17 cellular contexts compared by ENCODE assay signal in the genomic region with DNA sequence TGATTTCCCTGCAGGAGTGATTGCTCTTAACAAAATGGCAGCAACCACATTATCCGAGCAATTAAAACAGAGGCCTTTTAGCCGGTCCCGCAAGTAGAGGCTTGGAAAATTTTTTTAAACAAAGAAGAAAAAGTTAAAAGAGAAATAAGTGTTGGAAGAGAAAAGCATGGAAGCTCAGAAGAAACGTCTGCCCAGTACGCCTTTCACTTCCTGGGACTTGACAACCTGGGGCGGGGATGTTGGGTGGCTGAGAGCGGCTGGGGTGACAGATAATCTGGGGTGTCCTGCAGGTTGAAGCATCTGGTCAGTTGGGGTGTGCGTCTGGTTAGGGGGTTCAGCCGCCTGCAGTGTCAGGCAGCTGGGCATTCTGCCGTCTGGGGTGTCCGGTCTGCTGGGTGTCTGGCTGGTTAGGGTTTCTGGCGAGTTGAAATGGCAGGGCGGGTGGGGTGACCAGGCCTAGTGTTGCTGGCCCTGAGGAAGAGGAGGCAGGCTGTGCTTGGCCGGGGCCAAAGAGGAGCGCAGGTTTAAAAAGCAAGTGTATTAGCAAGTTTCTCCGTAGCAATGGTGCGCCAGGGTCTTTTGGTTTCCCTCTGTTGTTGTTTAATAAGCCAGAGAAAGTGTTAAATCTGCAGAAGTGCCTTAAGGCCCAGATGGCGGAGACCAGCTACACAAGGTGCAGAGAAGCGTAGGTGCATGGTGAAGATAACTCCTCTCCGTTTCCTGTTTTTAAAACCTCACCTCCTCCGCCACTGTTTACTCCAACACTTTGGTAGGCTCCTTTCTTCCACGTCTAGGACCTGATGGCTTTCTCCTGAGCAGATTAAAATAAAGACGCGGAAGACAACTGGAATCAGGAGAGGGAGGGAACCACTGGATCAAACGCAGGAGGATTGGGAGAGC. TPM values are rescaled to one million over a fixed set of nuclear protein-coding genes. Genes with fewer than 3 reads are reported as not detected.
DNase-seq lines count a peak whose midpoint lies in the region; ATAC-seq and TF ChIP-seq lines count a peak whose summit lies in the region.
"Had no signal": no experiment of that assay in that cellular context is flagged by ENCODE, and none has a peak within 500 bp of the region (broad histone marks: within the 10 kb centered on the region; RNA-seq: fewer than 3 reads in every experiment).

No MANE protein-coding gene starts in this region.

- H3K27ac Mint-ChIP-seq in activated T-cell treated with anti-CD3 and anti-CD28 coated beads, Interleukin-2, amount 50 U/mL, for 72 hours = peak overlapping the region; percentile 91
- peak overlapping the region; percentile 74 for H3K27ac Mint-ChIP-seq in T-helper 17 cell

- H3K27me3 Mint-ChIP-seq in activated T-cell treated with anti-CD3 and anti-CD28 coated beads, Interleukin-2, amount 50 U/mL, for 72 hours (ENCODE audit: low read depth) = peaks cover 94% of the 10 kb centered on the region
- peaks cover 86% of the 10 kb centered on the region for H3K27me3 Mint-ChIP-seq in T-helper 17 cell

- H3K4me1 ChIP-seq in right cardiac atrium (ENCODE audit: control insufficient read depth, insufficient read depth, low read length) (peaks cover 2% of the 10 kb centered on the region), subcutaneous abdominal adipose tissue (ENCODE audit: control insufficient read depth in 5 of 5, insufficient read depth in 5 of 5, low read length in 5 of 5) (peaks cover 3 to 46% (median 35%) of the 10 kb centered on the region in 5 donors), lower lobe of right lung (peaks cover 25% of the 10 kb centered on the region)

- H3K4me3 ChIP-seq in right cardiac atrium (ENCODE audit: low read length) = peak overlapping the region; percentile 59
- H3K4me3 ChIP-seq in subcutaneous abdominal adipose tissue (ENCODE audit: low read depth in 1 of 5, low read length in 5 of 5) = peak overlapping the region in 2 of 5 donors; percentile 34 to 53
- no peak overlapping the region for H3K4me3 ChIP-seq in lower lobe of right lung
- H3K4me3 ChIP-seq: thyroid gland had no signal

- H3K9me3 ChIP-seq in T-helper 17 cell (ENCODE audit: control insufficient read depth, low read length, poor library complexity, severe bottlenecking) (no peaks in the 10 kb centered on the region), right cardiac atrium (ENCODE audit: control insufficient read depth, low read length) (no peaks in the 10 kb centered on the region), subcutaneous abdominal adipose tissue (ENCODE audit: control insufficient read depth in 5 of 5, low read length in 5 of 5) (no peaks in the 10 kb centered on the region), lower lobe of right lung (no peaks in the 10 kb centered on the region)
- H3K9me3 ChIP-seq: thyroid gland had no signal

- no peak for TF ChIP-seq CTCF in lower lobe of right lung (IDR thresholded peaks at IDR 0.05)

- no peak overlapping the region for H3K9ac ChIP-seq in subcutaneous abdominal adipose tissue (ENCODE audit: low read length in 5 of 5)

- intact Hi-C loops in right cardiac atrium (cut with DNase I) = loop anchor here in 2 of 4 donors (5.0 kb wide), 2 partner anchors 223 to 468 kb away; no protein-coding TSS in a partner anchor
- intact Hi-C loops in lower lobe of right lung (cut with DNase I) = no loop called here

- H3K36me3 Mint-ChIP-seq in activated T-cell treated with anti-CD3 and anti-CD28 coated beads, Interleukin-2, amount 50 U/mL, for 72 hours (ENCODE audit: insufficient read depth in 2 of 2) = peaks cover 11 to 14% of the 10 kb centered on the region in 2 donors
- H3K36me3 Mint-ChIP-seq in T-helper 17 cell (ENCODE audit: low read depth) = peaks cover 3% of the 10 kb centered on the region

- peak overlapping the region in 1 of 2 donors; percentile 34 for H3K4me3 Mint-ChIP-seq in activated T-cell treated with anti-CD3 and anti-CD28 coated beads, Interleukin-2, amount 50 U/mL, for 72 hours
- H3K4me3 Mint-ChIP-seq in T-helper 17 cell = peak overlapping the region; percentile 76

- H3K4me1 Mint-ChIP-seq in activated T-cell treated with anti-CD3 and anti-CD28 coated beads, Interleukin-2, amount 50 U/mL, for 72 hours (ENCODE audit: low read depth) = peaks cover 32% of the 10 kb centered on the region
- peaks cover 16% of the 10 kb centered on the region for H3K4me1 Mint-ChIP-seq in T-helper 17 cell

- DNase-seq in activated T-cell treated with anti-CD3 and anti-CD28 coated beads, Interleukin-2, amount 50 U/mL, for 72 hours = no peak
- no peak for DNase-seq in activated T-cell treated with anti-CD3 and anti-CD28 coated beads for 4 hours
- no peak for DNase-seq in T-helper 17 cell
- DNase-seq in right cardiac atrium = peak in 2 of 3 donors; percentile 57 to 63
- no peak for DNase-seq in globus pallidus (ENCODE audit: low spot score)
- DNase-seq in lower lobe of right lung = no peak
- DNase-seq: activated CD4-positive, alpha-beta T cell treated with anti-CD3 and anti-CD28 coated beads, Interleukin-2, amount 50 U/mL, for 1 hour; activated naive CD4-positive, alpha-beta T cell treated with anti-CD3 and anti-CD28 coated beads, Interleukin-2, amount 50 U/mL, for 16 hours; DMS79 treated with DMSO at 0.1 percent for 48 hours; effector CD8-positive, alpha-beta T cell; hypothalamus; mammary epithelial cell; NCI-H2029; thyroid gland had no signal

- H3K36me3 ChIP-seq in subcutaneous abdominal adipose tissue (ENCODE audit: control insufficient read depth in 5 of 5, insufficient read depth in 5 of 5, low read length in 5 of 5) (no peaks in the 10 kb centered on the region), lower lobe of right lung (no peaks in the 10 kb centered on the region)
- H3K36me3 ChIP-seq: thyroid gland had no signal

- H3K27ac ChIP-seq in right cardiac atrium (ENCODE audit: low read length) = peak overlapping the region; percentile 93
- peak overlapping the region; percentile 46 for H3K27ac ChIP-seq in subcutaneous abdominal adipose tissue (ENCODE audit: low read depth, low read length)
- H3K27ac ChIP-seq in lower lobe of right lung = no peak overlapping the region

- H3K27me3 ChIP-seq in right cardiac atrium (ENCODE audit: control insufficient read depth, insufficient read depth) = no peaks in the 10 kb centered on the region
- H3K27me3 ChIP-seq in subcutaneous abdominal adipose tissue (ENCODE audit: control insufficient read depth in 5 of 5, insufficient read depth in 4 of 5, low read length in 5 of 5) = peaks cover 12 to 56% (median 48%) of the 10 kb centered on the region in 5 donors
- peaks cover 97% of the 10 kb centered on the region for H3K27me3 ChIP-seq in lower lobe of right lung (ENCODE audit: low read depth)

- 48% methylated on average over 25 of the region's 25 CpGs for WGBS in right cardiac atrium

- H3K9me3 Mint-ChIP-seq in activated T-cell treated with anti-CD3 and anti-CD28 coated beads, Interleukin-2, amount 50 U/mL, for 72 hours = no peaks in the 10 kb centered on the region

- ATAC-seq in activated T-cell treated with anti-CD3 and anti-CD28 coated beads, Interleukin-2, amount 50 U/mL, for 72 hours (replicated peaks in 1 of 2) = no peak
- ATAC-seq in T-helper 17 cell (no peak), right cardiac atrium (no peak), lower lobe of right lung (no peak), GM19452 (IDR thresholded peaks at IDR 0.05; ENCODE audit: unreplicated experiment) (no peak)

RNA-seq across cellular contexts. Expression of a gene that starts 5.6 kb away (rescaled TPM):
- total RNA-seq in activated T-cell treated with anti-CD3 and anti-CD28 coated beads, Interleukin-2, amount 50 U/mL, for 72 hours = not detected
- not detected for total RNA-seq in T-helper 17 cell
- total RNA-seq in right cardiac atrium = 100 to 1,000 TPM in 3 of 4 donors, 10 to 100 TPM in 1; 69.3 to 154 (median 136) TPM
- polyA plus RNA-seq in right cardiac atrium = 115 TPM
- 0.35 TPM for total RNA-seq in lower lobe of right lung
- total RNA-seq: mammary epithelial cell, renal cortical epithelial cell had no signal
- polyA plus RNA-seq: mammary epithelial cell had no signal

Comparison
In these comparisons a context has a peak if more than half of its experiments do, and no peak if none do; other contexts are left out.
1. DNase-seq: peak in right cardiac atrium (2 of 3); none in activated T-cell treated with anti-CD3 and anti-CD28 coated beads, Interleukin-2, amount 50 U/mL, for 72 hours (0 of 2), activated T-cell treated with anti-CD3 and anti-CD28 coated beads for 4 hours (single experiment), T-helper 17 cell (0 of 3), globus pallidus (single experiment) and lower lobe of right lung (single experiment).
2. RNA of a gene that starts 5.6 kb away (total RNA-seq): 69.3 to 154 TPM in right cardiac atrium; 0.35 TPM in lower lobe of right lung (single experiment), not detected in activated T-cell treated with anti-CD3 and anti-CD28 coated beads, Interleukin-2, amount 50 U/mL, for 72 hours and not detected in T-helper 17 cell; every median in the first group is over 10 times any median in the second.